In the genomic region with DNA sequence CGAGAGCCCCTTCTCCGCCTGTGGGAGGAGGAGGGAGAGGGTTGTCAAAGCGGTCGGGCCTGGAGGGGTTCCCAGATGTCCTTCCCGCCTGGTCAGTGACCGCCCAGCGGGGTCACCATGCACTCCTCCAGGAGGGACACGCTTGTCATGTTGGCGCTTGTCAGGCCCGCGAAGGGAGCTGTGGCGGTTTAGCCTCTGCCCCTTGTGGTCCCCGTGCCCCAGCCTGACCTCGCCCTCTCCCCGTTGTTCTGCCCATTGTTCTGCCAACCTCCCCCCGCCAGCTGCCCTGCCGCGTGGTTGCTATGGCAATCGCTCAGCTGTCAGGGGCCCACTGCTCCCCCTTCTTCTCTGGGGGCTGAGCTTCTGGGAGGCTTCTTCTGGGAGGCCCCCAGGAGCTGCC, we compare ENCODE assay signal across 1 cellular context.
TF ChIP-seq lines count a peak whose summit lies in the region.

No MANE protein-coding gene starts in this region.

TF ChIP-seq in neural cell, 6 proteins besides CTCF, POLR2A, EP300 and RAD21:
- TF ChIP-seq POLR2AphosphoS5 (IDR thresholded peaks at IDR 0.05) (no peak), MXI1 (conservative IDR thresholded peaks at IDR 0.05; ENCODE audit: poor library complexity, severe bottlenecking) (no peak), REST (IDR thresholded peaks at IDR 0.05; ENCODE audit: borderline replicate concordance) (no peak), TAF1 (IDR thresholded peaks at IDR 0.05; ENCODE audit: low read depth) (no peak), EZH2 (IDR thresholded peaks at IDR 0.05; ENCODE audit: borderline replicate concordance, insufficient read depth, low read length, poor library complexity, severe bottlenecking) (no peak), SMC3 (conservative IDR thresholded peaks at IDR 0.05; ENCODE audit: poor library complexity) (no peak)
